ENCODE assay signal across 37 cellular contexts in genomic region chr2:224408676-224409075, GRCh38. TPM values are rescaled to one million over a fixed set of nuclear protein-coding genes. Genes with fewer than 3 reads are reported as not detected.
"Had no signal": no experiment of that assay in that cellular context is flagged by ENCODE, and none has a peak within 500 bp of the region (broad histone marks: within the 10 kb centered on the region; RNA-seq: fewer than 3 reads in every experiment).

No MANE protein-coding gene starts in this region.

- H3K4me2 ChIP-seq: KMS-11 had no signal

- H3K27ac ChIP-seq: KMS-11 had no signal

- H3K9me3 ChIP-seq: MG63 had no signal

- DNase-seq: Karpas-422, Kasumi-1, KG1, MG63, MM.1S, MV-4-11, NCI-H1048, NCI-H1092, NCI-H1092 treated with DMSO at 0.1 percent for 48 hours, NCI-H1105, NCI-H1105 treated with DMSO at 0.1 percent for 48 hours, NCI-H1417, NCI-H1417 treated with DMSO at 0.1 percent for 48 hours, NCI-H1436, NCI-H1436 treated with DMSO at 0.1 percent for 48 hours, NCI-H146, NCI-H1694, NCI-H1694 treated with DMSO at 0.1 percent for 48 hours, NCI-H187, NCI-H187 treated with DMSO at 0.1 percent for 48 hours, NCI-H1930, NCI-H2029, NCI-H2029 treated with DMSO at 0.1 percent for 48 hours, NCI-H2081, NCI-H2081 treated with DMSO at 0.1 percent for 48 hours, NCI-H2107, NCI-H2171, NCI-H2171 treated with DMSO at 0.1 percent for 48 hours, NCI-H2227 treated with DMSO at 0.1 percent for 48 hours, NCI-H226, NCI-H345, NCI-H446, NCI-H446 treated with DMSO at 0.1 percent for 48 hours, NCI-H510A had no signal

- H3K4me3 ChIP-seq: MG63 had no signal

- H3K27me3 ChIP-seq: MG63 had no signal

- H3K36me3 ChIP-seq: MG63 had no signal

- H3K9ac ChIP-seq: KMS-11 had no signal

RNA-seq across cellular contexts. Expression of gene FAM124B, which starts 6.8 kb away (rescaled TPM):
- total RNA-seq: MCF 10A, NCI-H460 had no signal
